12 cellular contexts compared by ENCODE assay signal in genomic region chr10:121732676-121733445, GRCh38.
DNase-seq lines count a peak whose midpoint lies in the region; ATAC-seq lines count a peak whose summit lies in the region.
"Had no signal": no experiment of that assay in that cellular context is flagged by ENCODE, and none has a peak within 500 bp of the region (broad histone marks: within the 10 kb centered on the region; RNA-seq: fewer than 3 reads in every experiment).

No MANE protein-coding gene starts in this region.

- H3K9me3 Mint-ChIP-seq in activated naive CD8-positive, alpha-beta T cell treated with anti-CD3 and anti-CD28 coated beads, Interleukin-2, amount 50 U/mL, for 24 hours = no peaks in the 10 kb centered on the region
- H3K9me3 Mint-ChIP-seq: stimulated activated naive B cell treated with anti-CD40 and anti-IgM and Interleukin-4, amounts not matched to agents 10 μg/mL and 1 μg/mL and 100 μg/mL, for 72 hours had no signal

- H3K4me1 Mint-ChIP-seq in activated naive CD8-positive, alpha-beta T cell treated with anti-CD3 and anti-CD28 coated beads, Interleukin-2, amount 50 U/mL, for 24 hours = peaks cover 6% of the 10 kb centered on the region
- H3K4me1 Mint-ChIP-seq: stimulated activated naive B cell treated with anti-CD40 and anti-IgM and Interleukin-4, amounts not matched to agents 10 μg/mL and 1 μg/mL and 100 μg/mL, for 72 hours had no signal

- H3K27me3 Mint-ChIP-seq in activated naive CD8-positive, alpha-beta T cell treated with anti-CD3 and anti-CD28 coated beads, Interleukin-2, amount 50 U/mL, for 24 hours = peaks cover 39% of the 10 kb centered on the region

- H3K36me3 Mint-ChIP-seq in activated naive CD8-positive, alpha-beta T cell treated with anti-CD3 and anti-CD28 coated beads, Interleukin-2, amount 50 U/mL, for 24 hours (ENCODE audit: low read depth) = no peaks in the 10 kb centered on the region
- H3K36me3 Mint-ChIP-seq: stimulated activated naive B cell treated with anti-CD40 and anti-IgM and Interleukin-4, amounts not matched to agents 10 μg/mL and 1 μg/mL and 100 μg/mL, for 72 hours had no signal

- ATAC-seq in GM21723 (IDR thresholded peaks at IDR 0.05; ENCODE audit: unreplicated experiment) (no peak), HG02884 (IDR thresholded peaks at IDR 0.05; ENCODE audit: unreplicated experiment) (no peak)
- no peak for ATAC-seq in activated naive CD8-positive, alpha-beta T cell treated with anti-CD3 and anti-CD28 coated beads, Interleukin-2, amount 50 U/mL, for 24 hours
- ATAC-seq: stimulated activated naive B cell treated with anti-CD40 and anti-IgM and Interleukin-4, amounts not matched to agents 10 μg/mL and 1 μg/mL and 100 μg/mL, for 72 hours had no signal

- H3K4me3 Mint-ChIP-seq in activated naive CD8-positive, alpha-beta T cell treated with anti-CD3 and anti-CD28 coated beads, Interleukin-2, amount 50 U/mL, for 24 hours = no peak overlapping the region
- H3K4me3 Mint-ChIP-seq: stimulated activated naive B cell treated with anti-CD40 and anti-IgM and Interleukin-4, amounts not matched to agents 10 μg/mL and 1 μg/mL and 100 μg/mL, for 72 hours had no signal

- DNase-seq in DMS79 (lab: John Stamatoyannopoulos, UW) (peak; percentile 12), NCI-H146 (lab: John Stamatoyannopoulos, UW) (peak; percentile 74), NCI-H69 (lab: John Stamatoyannopoulos, UW) (peak; percentile 77), iPS-NIHi11 (ENCODE audit: low spot score) (peak; percentile 32)
- no peak for DNase-seq in stimulated activated CD4-positive, alpha-beta T cell treated with anti-CD3 and anti-CD28 coated beads, Interleukin-4, amount 100 ng/mL, for 1 hour
- DNase-seq in activated naive CD8-positive, alpha-beta T cell treated with anti-CD3 and anti-CD28 coated beads, Interleukin-2, amount 50 U/mL, for 24 hours = no peak
- DNase-seq: activated naive CD4-positive, alpha-beta T cell; cerebellar nuclear complex; SHP77 treated with DMSO at 0.1 percent for 48 hours; stimulated activated naive B cell treated with anti-CD40 and anti-IgM and Interleukin-4, amounts not matched to agents 10 μg/mL and 1 μg/mL and 100 μg/mL, for 72 hours had no signal

- H3K27ac Mint-ChIP-seq in activated naive CD8-positive, alpha-beta T cell treated with anti-CD3 and anti-CD28 coated beads, Interleukin-2, amount 50 U/mL, for 24 hours = no peak overlapping the region
- H3K27ac Mint-ChIP-seq: stimulated activated naive B cell treated with anti-CD40 and anti-IgM and Interleukin-4, amounts not matched to agents 10 μg/mL and 1 μg/mL and 100 μg/mL, for 72 hours had no signal

Comparison
In these comparisons a context has a peak if more than half of its experiments do, and no peak if none do; other contexts are left out.
1. DNase-seq: peak in DMS79 (single experiment), NCI-H146 (single experiment), NCI-H69 (single experiment) and iPS-NIHi11 (single experiment); none in stimulated activated CD4-positive, alpha-beta T cell treated with anti-CD3 and anti-CD28 coated beads, Interleukin-4, amount 100 ng/mL, for 1 hour (single experiment) and activated naive CD8-positive, alpha-beta T cell treated with anti-CD3 and anti-CD28 coated beads, Interleukin-2, amount 50 U/mL, for 24 hours (single experiment).